Comparison of ENCODE assay signal across 1 cellular context in genomic region chr14:71523630-71524320, GRCh38.
TF ChIP-seq lines count a peak whose summit lies in the region.

No MANE protein-coding gene starts in this region.

TF ChIP-seq in IMR-90, 13 proteins besides CTCF, POLR2A, EP300 and RAD21 (continued from another document):
- no peak for TF ChIP-seq MXI1 (IDR thresholded peaks at IDR 0.05; ENCODE audit: borderline replicate concordance, low read depth, low read length)
